In genomic region chr14:24057271-24057670, GRCh38 we compare ENCODE assay signal across 20 cellular contexts. TPM values are rescaled to one million over a fixed set of nuclear protein-coding genes. Genes with fewer than 3 reads are reported as not detected.
DNase-seq lines count a peak whose midpoint lies in the region; ATAC-seq, FAIRE-seq and TF ChIP-seq lines count a peak whose summit lies in the region.
"Had no signal": no experiment of that assay in that cellular context is flagged by ENCODE, and none has a peak within 500 bp of the region (broad histone marks: within the 10 kb centered on the region; RNA-seq: fewer than 3 reads in every experiment).

No MANE protein-coding gene starts in this region.

- peak; percentile 25 for DNase-seq in activated CD4-positive, CD25-positive, alpha-beta regulatory T cell treated with anti-CD3 and anti-CD28 coated beads, Interleukin-2, amount 50 U/mL, for 72 hours
- DNase-seq in GM12891 (ENCODE audit: insufficient read length, low spot score) (peak; percentile 12), posterior vena cava (ENCODE audit: low spot score) (peak; percentile 55), psoas muscle (no peak), NCI-H748 (lab: John Stamatoyannopoulos, UW; ENCODE audit: unreplicated experiment) (no peak), NCI-H1092 treated with DMSO at 0.1 percent for 48 hours (lab: John Stamatoyannopoulos, UW) (no peak)
- DNase-seq: BE2C; CD8-positive, alpha-beta memory T cell; DND-41; GDM1; GOT3 had no signal

- TF ChIP-seq CTCF in psoas muscle (IDR thresholded peaks at IDR 0.05): no peak

- peak overlapping the region; percentile 14; the same call in 1 of the 2 replicates for H3K4me2 ChIP-seq in BLaER1

- 0 out of 2 replicates have a peak overlapping the region, but pooled peaks have one; percentile 38 for H3K9ac ChIP-seq in BLaER1

- intact Hi-C loops in posterior vena cava (cut with DNase I): no loop called here
- intact Hi-C loops in psoas muscle (cut with DNase I): loop anchor here in 1 of 2 donors (5.0 kb wide), 1 partner anchor 250 kb away; the partner anchor contains the start of gene CIDEB

- no peaks in the 10 kb centered on the region for H4K20me1 ChIP-seq in BLaER1

- no peak for ATAC-seq in activated CD4-positive, CD25-positive, alpha-beta regulatory T cell treated with anti-CD3 and anti-CD28 coated beads, Interleukin-2, amount 50 U/mL, for 24 hours
- ATAC-seq in psoas muscle: no peak

- H3K27me3 ChIP-seq in BLaER1: peaks cover 22% of the 10 kb centered on the region
- H3K27me3 ChIP-seq in psoas muscle (ENCODE audit: insufficient read depth in 3 of 3, low read length in 2 of 3): peaks cover 0 to 36% (median 0%) of the 10 kb centered on the region in 3 donors
- H3K27me3 ChIP-seq: BE2C had no signal

- no peaks in the 10 kb centered on the region for H3K36me3 ChIP-seq in BLaER1
- H3K36me3 ChIP-seq in psoas muscle (ENCODE audit: insufficient read depth in 1 of 2, low read depth in 1 of 2): no peaks in the 10 kb centered on the region
- H3K36me3 ChIP-seq: BE2C, HAP-1 had no signal

- WGBS in psoas muscle, 3 donors: 82 to 93% (median 84%) methylated on average over 2 of the region's 2 CpGs

- peaks cover 17% of the 10 kb centered on the region for H3K4me1 ChIP-seq in BLaER1
- H3K4me1 ChIP-seq in psoas muscle: peaks cover 5% of the 10 kb centered on the region
- H3K4me1 ChIP-seq: BE2C, HAP-1 had no signal

- H3K4me3 ChIP-seq in BLaER1 (no peak overlapping the region), psoas muscle (no peak overlapping the region)
- H3K4me3 ChIP-seq: HAP-1 had no signal

- no peak for TF ChIP-seq POLR2A in GM12891 (IDR thresholded peaks at IDR 0.05; ENCODE audit: low read depth, low read length)

- FAIRE-seq in GM12891 (lab: Jason Lieb, UNC): no peak
- FAIRE-seq: A204.1, GM19239 had no signal

- H3K9me3 ChIP-seq in BLaER1: no peaks in the 10 kb centered on the region
- no peaks in the 10 kb centered on the region for H3K9me3 ChIP-seq in psoas muscle
- H3K9me3 ChIP-seq: BE2C, Caco-2, HAP-1 had no signal

- no peak overlapping the region for H3K27ac ChIP-seq in BLaER1
- no peak overlapping the region for H3K27ac ChIP-seq in psoas muscle

TF ChIP-seq in GM12891, 5 proteins besides CTCF, POLR2A, EP300 and RAD21:
- TF ChIP-seq POU2F2 (IDR thresholded peaks at IDR 0.05; ENCODE audit: low read depth, low read length) (no peak), SPI1 (IDR thresholded peaks at IDR 0.05; ENCODE audit: low read depth, low read length) (no peak), PAX5 (IDR thresholded peaks at IDR 0.05; ENCODE audit: insufficient read depth, low read length, severe bottlenecking) (no peak), POLR2AphosphoS5 (IDR thresholded peaks at IDR 0.05; ENCODE audit: low read depth, low read length) (no peak), TAF1 (IDR thresholded peaks at IDR 0.05; ENCODE audit: low read depth, low read length) (no peak)
TF ChIP-seq in GM12891: peak in this region for 0.

RNA-seq across cellular contexts. Expression of gene CARMIL3, which starts 5.5 kb away (rescaled TPM):
- 0.30 TPM for polyA plus RNA-seq in GM12891 (2012; ENCODE audit: low read depth, missing spikeins)
- total RNA-seq in posterior vena cava: under 1 TPM; 0.14 to 0.23 TPM
- total RNA-seq in psoas muscle: under 1 TPM in 3 of 4 donors, not detected in 1; 0.04 to 0.10 (median 0.06) TPM
- under 1 TPM in 2 of 3 donors, not detected in 1; 0.08 to 0.19 TPM for polyA plus RNA-seq in psoas muscle
- polyA plus RNA-seq: AG04450 had no signal

RNA-seq across cellular contexts. Expression of gene CPNE6, which starts 14.1 kb away (rescaled TPM):
- polyA plus RNA-seq in GM12891 (2012; ENCODE audit: low read depth, missing spikeins): 0.37 TPM
- 1 to 10 TPM in 1 of 2 donors, under 1 TPM in 1; 0.32 to 1.3 TPM for total RNA-seq in posterior vena cava
- total RNA-seq in psoas muscle: not detected
- under 1 TPM in 1 of 3 donors, not detected in 2; 0.06 TPM for polyA plus RNA-seq in psoas muscle
- total RNA-seq: Caco-2; CD8-positive, alpha-beta memory T cell; HT-29 had no signal
- polyA plus RNA-seq: AG04450; CD8-positive, alpha-beta memory T cell; IgD-negative memory B cell had no signal

RNA-seq across cellular contexts. Expression of gene PCK2, which starts 36.8 kb away (rescaled TPM):
- 32.7 TPM for polyA plus RNA-seq in GM12891 (2012; ENCODE audit: low read depth, missing spikeins)
- 10 to 100 TPM; 18.8 to 27.4 TPM for total RNA-seq in posterior vena cava
- 1 to 10 TPM; 2.1 to 4.5 (median 2.7) TPM for total RNA-seq in psoas muscle
- polyA plus RNA-seq in psoas muscle: 1 to 10 TPM; 2.0 to 2.7 (median 2.0) TPM

RNA-seq across cellular contexts. Expression of gene DCAF11, which starts 57.3 kb away (rescaled TPM):
- polyA plus RNA-seq in GM12891 (2012; ENCODE audit: low read depth, missing spikeins): 46.3 TPM
- total RNA-seq in posterior vena cava (10 to 100 TPM; 32.2 to 37.1 TPM), psoas muscle (10 to 100 TPM; 48.8 to 73.5 (median 68.6) TPM)
- polyA plus RNA-seq in psoas muscle: 10 to 100 TPM; 34.7 to 66.4 (median 35.4) TPM

RNA-seq across cellular contexts. Expression of gene NRL, which starts 57.5 kb away (rescaled TPM):
- polyA plus RNA-seq in GM12891 (2012; ENCODE audit: low read depth, missing spikeins): 1.0 TPM
- 1 to 10 TPM; 1.1 to 1.4 TPM for total RNA-seq in posterior vena cava
- 1 to 10 TPM; 1.5 to 3.6 (median 2.5) TPM for total RNA-seq in psoas muscle
- 1 to 10 TPM; 1.2 to 5.1 (median 2.4) TPM for polyA plus RNA-seq in psoas muscle

Comparison
In these comparisons a context has a peak if more than half of its experiments do, and no peak if none do; other contexts are left out.
1. DNase-seq: peak in activated CD4-positive, CD25-positive, alpha-beta regulatory T cell treated with anti-CD3 and anti-CD28 coated beads, Interleukin-2, amount 50 U/mL, for 72 hours (single experiment), GM12891 (single experiment) and posterior vena cava (single experiment); none in psoas muscle (0 of 2), NCI-H748 (single experiment) and NCI-H1092 treated with DMSO at 0.1 percent for 48 hours (single experiment).